17 cellular contexts compared by ENCODE assay signal in genomic region chr3:170725285-170725731, GRCh38.
A peak's percentile ranks its signal among the peaks of the same experiment; 100 is the strongest.
DNase-seq lines count a peak whose midpoint lies in the region; ATAC-seq and TF ChIP-seq lines count a peak whose summit lies in the region.
"Had no signal": no experiment of that assay in that cellular context is flagged by ENCODE, and none has a peak within 500 bp of the region (broad histone marks: within the 10 kb centered on the region; RNA-seq: fewer than 3 reads in every experiment).

No MANE protein-coding gene starts in this region.

- no peak for TF ChIP-seq RAD21 in SK-N-SH (IDR thresholded peaks at IDR 0.05; ENCODE audit: low read length)

- TF ChIP-seq EP300 in SK-N-SH (IDR thresholded peaks at IDR 0.05; ENCODE audit: borderline replicate concordance in 1 of 2, low read depth in 1 of 2, low read length in 1 of 2) = no peak

- H3K36me3 ChIP-seq in SK-N-SH (replicated peaks in 1 of 2; ENCODE audit: control insufficient read depth in 1 of 2, insufficient read depth in 2 of 2, low read length in 1 of 2) (no peaks in the 10 kb centered on the region), smooth muscle cell (ENCODE audit: low read depth) (no peaks in the 10 kb centered on the region)
- H3K36me3 ChIP-seq: adrenal gland, transverse colon had no signal

- H3K9me2 ChIP-seq in SK-N-SH = no peaks in the 10 kb centered on the region

- H3F3A ChIP-seq in SK-N-SH (replicated peaks; ENCODE audit: insufficient read depth) = peaks cover 42% of the 10 kb centered on the region
- H3F3A ChIP-seq in smooth muscle cell (ENCODE audit: low read depth) = peaks cover 3% of the 10 kb centered on the region

- ATAC-seq in SK-N-SH treated with all-trans-retinoic acid at 6 μM for 48 hours = no peak
- ATAC-seq in GM18907 (IDR thresholded peaks at IDR 0.05; ENCODE audit: unreplicated experiment) = no peak
- no peak for ATAC-seq in HG03097 (IDR thresholded peaks at IDR 0.05; ENCODE audit: low FRiP score, unreplicated experiment)
- no peak for ATAC-seq in GM21529 (IDR thresholded peaks at IDR 0.05; ENCODE audit: unreplicated experiment)
- ATAC-seq: activated CD8-positive, alpha-beta T cell treated with anti-CD3 and anti-CD28 coated beads, Interleukin-2, amount 10 ng/mL, durations not matched to agents 7 days and 5 days; CD8-positive, alpha-beta T cell; PC-3 had no signal

- no peak for TF ChIP-seq CTCF in SK-N-SH (IDR thresholded peaks at IDR 0.05)
- TF ChIP-seq CTCF in astrocyte of the spinal cord (IDR thresholded peaks at IDR 0.05; ENCODE audit: low read depth, low read length) = peak; percentile 18
- no peak for TF ChIP-seq CTCF in foreskin fibroblast (IDR thresholded peaks at IDR 0.05; ENCODE audit: low read depth, low read length)
- TF ChIP-seq CTCF in smooth muscle cell (IDR thresholded peaks at IDR 0.05; ENCODE audit: borderline replicate concordance, insufficient read depth, poor library complexity, severe bottlenecking) = no peak

- 85% methylated on average over 2 of the region's 2 CpGs for WGBS in SK-N-SH (ENCODE audit: low lambda C conversion rate)
- 76% methylated on average over 2 of the region's 2 CpGs for WGBS in smooth muscle cell (ENCODE audit: low lambda C conversion rate)

- H3K79me2 ChIP-seq in SK-N-SH (ENCODE audit: insufficient read depth) (no peaks in the 10 kb centered on the region), smooth muscle cell (ENCODE audit: low read depth) (no peaks in the 10 kb centered on the region)

- peaks cover 11 to 39% of the 10 kb centered on the region in 2 experiments; a peak in 3 of 4 replicates for H3K4me1 ChIP-seq in SK-N-SH (ENCODE audit: control insufficient read depth in 1 of 2, insufficient read depth in 2 of 2, low read depth in 1 of 2, low read length in 1 of 2)
- H3K4me1 ChIP-seq in smooth muscle cell (ENCODE audit: low read depth) = no peaks in the 10 kb centered on the region
- H3K4me1 ChIP-seq: transverse colon had no signal

- POLR2A ChIA-PET in SK-N-SH (lab: Yijun Ruan, JAX) = no interaction called here

- H3K27me3 ChIP-seq in SK-N-SH (ENCODE audit: insufficient read depth) = no peaks in the 10 kb centered on the region
- no peaks in the 10 kb centered on the region for H3K27me3 ChIP-seq in smooth muscle cell (ENCODE audit: low read depth)
- H3K27me3 ChIP-seq: adrenal gland had no signal

- in situ Hi-C loops in astrocyte of the spinal cord (cut with HindIII; ENCODE audit: low sequenced_read_pairs) = no loop called here

- H2AFZ ChIP-seq in SK-N-SH (ENCODE audit: low read depth) (no peak overlapping the region), smooth muscle cell (ENCODE audit: low read depth) (no peak overlapping the region)

- H4K20me1 ChIP-seq in SK-N-SH (ENCODE audit: insufficient read depth) (no peaks in the 10 kb centered on the region), smooth muscle cell (ENCODE audit: low read depth) (no peaks in the 10 kb centered on the region)

- H3K27ac ChIP-seq in SK-N-SH (ENCODE audit: low read depth in 2 of 2, low read length in 1 of 2) = peak overlapping the region in 1 of 2 experiments; percentile 99; a peak in 2 of 4 replicates
- H3K27ac ChIP-seq in smooth muscle cell (ENCODE audit: low read depth) = peak overlapping the region; percentile 98
- H3K27ac ChIP-seq: adrenal gland, VCaP had no signal

- H3K4me3 ChIP-seq in SK-N-SH (ENCODE audit: low read depth in 2 of 2, low read length in 1 of 2) = no peak overlapping the region
- no peak overlapping the region for H3K4me3 ChIP-seq in astrocyte of the spinal cord (ENCODE audit: low read depth, low read length)
- H3K4me3 ChIP-seq in foreskin fibroblast (ENCODE audit: low read depth in 1 of 2, low read length in 2 of 2) = no peak overlapping the region
- H3K4me3 ChIP-seq in smooth muscle cell = no peak overlapping the region
- H3K4me3 ChIP-seq: adrenal gland, skin epidermis, transverse colon had no signal

- H3K4me2 ChIP-seq in SK-N-SH (peak overlapping the region; percentile 75; the same call in 1 of the 2 replicates), smooth muscle cell (peak overlapping the region; percentile 42)

- peak overlapping the region; percentile 81; the same call in 1 of the 2 replicates for H3K9ac ChIP-seq in SK-N-SH
- no peak overlapping the region for H3K9ac ChIP-seq in smooth muscle cell (ENCODE audit: low read depth)

- DNase-seq in SK-N-SH (no peak), astrocyte of the spinal cord (ENCODE audit: low read depth, low spot score) (no peak), foreskin fibroblast (peak; percentile 46 to 73), smooth muscle cell (lab: John Stamatoyannopoulos, UW; ENCODE audit: unreplicated experiment) (no peak)
- DNase-seq: 8988T; activated CD8-positive, alpha-beta T cell treated with anti-CD3 and anti-CD28 coated beads, Interleukin-2, amount 10 ng/mL, durations not matched to agents 7 days and 5 days; CD8-positive, alpha-beta T cell; NCI-H1694 treated with DMSO at 0.1 percent for 48 hours; PC-3; transverse colon had no signal

- H3K9me3 ChIP-seq in SK-N-SH (no peaks in the 10 kb centered on the region), smooth muscle cell (replicated peaks; ENCODE audit: low read depth) (no peaks in the 10 kb centered on the region)
- H3K9me3 ChIP-seq: adrenal gland, transverse colon had no signal

- CTCF ChIA-PET in SK-N-SH (lab: Yijun Ruan, JAX) = interaction anchor here (1.5 kb wide), 1 partner anchor 35 kb away, joined by 4 read pairs; no protein-coding TSS in a partner anchor

TF ChIP-seq in SK-N-SH, 30 proteins besides CTCF, POLR2A, EP300 and RAD21 (continues in another document):
- no peak for TF ChIP-seq GABPA (IDR thresholded peaks at IDR 0.05; ENCODE audit: low read depth)
- TF ChIP-seq PBX3 (IDR thresholded peaks at IDR 0.05) = no peak
- no peak for TF ChIP-seq ZBTB33 (IDR thresholded peaks at IDR 0.05; ENCODE audit: borderline replicate concordance, low read depth)
- TF ChIP-seq JUND (IDR thresholded peaks at IDR 0.05) = no peak

TF ChIP-seq in SK-N-SH treated with all-trans-retinoic acid at 6 μM for 48 hours, 23 proteins besides CTCF, POLR2A, EP300 and RAD21:
- TF ChIP-seq RARB (CRISPR knock-in tag; IDR thresholded peaks at IDR 0.05) = no peak
- no peak for TF ChIP-seq CSDC2 (CRISPR knock-in tag; IDR thresholded peaks at IDR 0.05)
- no peak for TF ChIP-seq ZFP3 (CRISPR knock-in tag; IDR thresholded peaks at IDR 0.05)
TF ChIP-seq in SK-N-SH treated with all-trans-retinoic acid at 6 μM for 48 hours: peak in this region for 0.

Comparison
In these comparisons a context has a peak if more than half of its experiments do, and no peak if none do; other contexts are left out.
1. DNase-seq: peak in foreskin fibroblast (2 of 2); none in SK-N-SH (single experiment), astrocyte of the spinal cord (single experiment) and smooth muscle cell (single experiment).